Comparison of ENCODE assay signal across 30 cellular contexts in the genomic region with DNA sequence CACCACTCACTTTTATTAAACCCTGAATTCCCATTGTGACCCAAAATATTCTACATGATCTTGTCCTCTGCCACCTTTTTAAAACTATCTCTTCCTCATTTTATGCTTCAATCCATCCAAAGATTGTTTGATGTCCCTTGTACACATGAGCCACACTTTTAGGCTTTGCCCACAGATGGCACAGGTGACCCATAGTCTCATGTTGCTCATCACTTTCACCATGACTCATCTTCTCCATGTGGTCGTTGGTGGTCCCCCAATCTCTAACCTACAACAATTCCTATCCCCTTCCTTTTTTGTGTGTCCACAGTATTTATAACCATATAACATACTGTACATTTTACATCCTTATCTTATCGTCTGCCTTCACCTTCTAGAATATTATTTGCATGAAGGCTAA.
DNase-seq lines count a peak whose midpoint lies in the region; ATAC-seq, FAIRE-seq and TF ChIP-seq lines count a peak whose summit lies in the region.
"Had no signal": no experiment of that assay in that cellular context is flagged by ENCODE, and none has a peak within 500 bp of the region (broad histone marks: within the 10 kb centered on the region; RNA-seq: fewer than 3 reads in every experiment).

No MANE protein-coding gene starts in this region.

- no peak for TF ChIP-seq POLR2A in GM12891 (IDR thresholded peaks at IDR 0.05; ENCODE audit: low read depth, low read length)

- ATAC-seq in GM19397 (IDR thresholded peaks at IDR 0.05; ENCODE audit: unreplicated experiment) (peak; percentile 31), HG02763 (IDR thresholded peaks at IDR 0.05; ENCODE audit: unreplicated experiment) (peak; percentile 33), HG03439 (IDR thresholded peaks at IDR 0.05; ENCODE audit: unreplicated experiment) (no peak)
- ATAC-seq: activated naive CD8-positive, alpha-beta T cell treated with anti-CD3 and anti-CD28 coated beads, Interleukin-2, amount 50 U/mL, for 24 hours; esophagus mucosa; HCT116; heart left ventricle; K562; natural killer cell; SK-N-SH treated with all-trans-retinoic acid at 6 μM for 48 hours had no signal

- no peaks in the 10 kb centered on the region for H3K36me3 ChIP-seq in KMS-11 (ENCODE audit: insufficient read depth)
- H3K36me3 ChIP-seq: heart left ventricle, MG63 had no signal

- H3K27me3 ChIP-seq in KMS-11 (ENCODE audit: insufficient read depth, low read depth): no peaks in the 10 kb centered on the region
- H3K27me3 ChIP-seq: heart left ventricle, MG63 had no signal

- peak overlapping the region; percentile 34; the same call in 1 of the 2 replicates for H3K4me2 ChIP-seq in KMS-11

- no peak overlapping the region for H3K9ac ChIP-seq in KMS-11

- H2AFZ ChIP-seq in KMS-11 (ENCODE audit: low read depth): no peak overlapping the region

- H3K4me3 ChIP-seq in KMS-11 (IDR thresholded peaks at IDR 0.05; ENCODE audit: insufficient read depth, low read depth, low read length): no peak overlapping the region
- H3K4me3 ChIP-seq: heart left ventricle, K562, MG63 had no signal

- no peak for TF ChIP-seq CTCF in KMS-11 (conservative IDR thresholded peaks at IDR 0.05; ENCODE audit: low read depth, low read length)

- FAIRE-seq in GM12891 (lab: Jason Lieb, UNC): peak; percentile 35
- FAIRE-seq: G401.6, HTR-8/SVneo, K562, kidney, small intestine had no signal

- H3K79me2 ChIP-seq in KMS-11 (ENCODE audit: insufficient read depth, low read depth): no peaks in the 10 kb centered on the region

- no peaks in the 10 kb centered on the region for H4K20me1 ChIP-seq in KMS-11 (ENCODE audit: insufficient read depth)

- H3K4me1 ChIP-seq in KMS-11 (ENCODE audit: low read depth, poor library complexity, severe bottlenecking): peaks cover 40% of the 10 kb centered on the region
- H3K4me1 ChIP-seq: heart left ventricle had no signal

- DNase-seq in GM12891 (ENCODE audit: insufficient read length, low spot score): no peak
- no peak for DNase-seq in LoVo (ENCODE audit: low spot score)
- no peak for DNase-seq in RKO (ENCODE audit: low spot score)
- no peak for DNase-seq in activated naive CD4-positive, alpha-beta T cell (lab: John Stamatoyannopoulos, UW)
- DNase-seq: activated CD4-positive, alpha-beta T cell treated with anti-CD3 and anti-CD28 coated beads for 4 hours; activated gamma-delta T cell; activated naive CD8-positive, alpha-beta T cell treated with anti-CD3 and anti-CD28 coated beads, Interleukin-2, amount 50 U/mL, for 24 hours; activated T-cell treated with anti-CD3 and anti-CD28 coated beads, Interleukin-2, amount 50 U/mL, for 24 hours; DMS53; endodermal cell; foreskin fibroblast; heart left ventricle; kidney; MG63; natural killer cell; NCI-H1105 treated with DMSO at 0.1 percent for 48 hours; NCI-H2029 treated with DMSO at 0.1 percent for 48 hours; NCI-H69; small intestine; T-helper 2 cell had no signal

- H3K27ac ChIP-seq in KMS-11: no peak overlapping the region
- H3K27ac ChIP-seq: heart left ventricle had no signal

TF ChIP-seq in GM12891, 5 proteins besides CTCF, POLR2A, EP300 and RAD21:
- TF ChIP-seq TAF1 (IDR thresholded peaks at IDR 0.05; ENCODE audit: low read depth, low read length): no peak
- TF ChIP-seq PAX5 (IDR thresholded peaks at IDR 0.05; ENCODE audit: insufficient read depth, low read length, severe bottlenecking): no peak
- no peak for TF ChIP-seq POU2F2 (IDR thresholded peaks at IDR 0.05; ENCODE audit: low read depth, low read length)
- TF ChIP-seq SPI1 (IDR thresholded peaks at IDR 0.05; ENCODE audit: low read depth, low read length): no peak
- TF ChIP-seq POLR2AphosphoS5 (IDR thresholded peaks at IDR 0.05; ENCODE audit: low read depth, low read length): no peak
